Comparison of ENCODE assay signal across 1 cellular context in the genomic region with DNA sequence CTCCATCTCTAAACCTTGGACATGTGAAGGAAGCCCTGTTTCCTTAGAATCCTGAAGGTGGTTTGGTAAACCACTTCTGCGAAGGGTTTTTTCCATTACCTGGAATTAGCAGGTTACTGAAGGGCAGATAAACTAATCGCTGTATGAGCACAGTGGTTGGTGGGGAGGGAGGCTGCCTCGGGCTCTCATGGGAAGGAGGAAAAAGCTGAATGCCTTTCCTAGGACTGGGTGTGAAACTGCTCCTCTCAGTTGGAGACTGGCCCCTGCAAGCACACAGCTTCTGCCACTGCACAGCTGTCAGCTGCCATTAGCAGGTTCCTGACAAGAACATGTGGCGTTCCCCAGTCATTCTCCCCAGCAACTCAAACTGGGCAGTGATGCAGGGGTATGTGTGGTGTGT.
TF ChIP-seq lines count a peak whose summit lies in the region.

No MANE protein-coding gene starts in this region.

TF ChIP-seq in GM23338, 12 proteins besides CTCF, POLR2A, EP300 and RAD21 (continued from another document):
- TF ChIP-seq, protein P1, sequence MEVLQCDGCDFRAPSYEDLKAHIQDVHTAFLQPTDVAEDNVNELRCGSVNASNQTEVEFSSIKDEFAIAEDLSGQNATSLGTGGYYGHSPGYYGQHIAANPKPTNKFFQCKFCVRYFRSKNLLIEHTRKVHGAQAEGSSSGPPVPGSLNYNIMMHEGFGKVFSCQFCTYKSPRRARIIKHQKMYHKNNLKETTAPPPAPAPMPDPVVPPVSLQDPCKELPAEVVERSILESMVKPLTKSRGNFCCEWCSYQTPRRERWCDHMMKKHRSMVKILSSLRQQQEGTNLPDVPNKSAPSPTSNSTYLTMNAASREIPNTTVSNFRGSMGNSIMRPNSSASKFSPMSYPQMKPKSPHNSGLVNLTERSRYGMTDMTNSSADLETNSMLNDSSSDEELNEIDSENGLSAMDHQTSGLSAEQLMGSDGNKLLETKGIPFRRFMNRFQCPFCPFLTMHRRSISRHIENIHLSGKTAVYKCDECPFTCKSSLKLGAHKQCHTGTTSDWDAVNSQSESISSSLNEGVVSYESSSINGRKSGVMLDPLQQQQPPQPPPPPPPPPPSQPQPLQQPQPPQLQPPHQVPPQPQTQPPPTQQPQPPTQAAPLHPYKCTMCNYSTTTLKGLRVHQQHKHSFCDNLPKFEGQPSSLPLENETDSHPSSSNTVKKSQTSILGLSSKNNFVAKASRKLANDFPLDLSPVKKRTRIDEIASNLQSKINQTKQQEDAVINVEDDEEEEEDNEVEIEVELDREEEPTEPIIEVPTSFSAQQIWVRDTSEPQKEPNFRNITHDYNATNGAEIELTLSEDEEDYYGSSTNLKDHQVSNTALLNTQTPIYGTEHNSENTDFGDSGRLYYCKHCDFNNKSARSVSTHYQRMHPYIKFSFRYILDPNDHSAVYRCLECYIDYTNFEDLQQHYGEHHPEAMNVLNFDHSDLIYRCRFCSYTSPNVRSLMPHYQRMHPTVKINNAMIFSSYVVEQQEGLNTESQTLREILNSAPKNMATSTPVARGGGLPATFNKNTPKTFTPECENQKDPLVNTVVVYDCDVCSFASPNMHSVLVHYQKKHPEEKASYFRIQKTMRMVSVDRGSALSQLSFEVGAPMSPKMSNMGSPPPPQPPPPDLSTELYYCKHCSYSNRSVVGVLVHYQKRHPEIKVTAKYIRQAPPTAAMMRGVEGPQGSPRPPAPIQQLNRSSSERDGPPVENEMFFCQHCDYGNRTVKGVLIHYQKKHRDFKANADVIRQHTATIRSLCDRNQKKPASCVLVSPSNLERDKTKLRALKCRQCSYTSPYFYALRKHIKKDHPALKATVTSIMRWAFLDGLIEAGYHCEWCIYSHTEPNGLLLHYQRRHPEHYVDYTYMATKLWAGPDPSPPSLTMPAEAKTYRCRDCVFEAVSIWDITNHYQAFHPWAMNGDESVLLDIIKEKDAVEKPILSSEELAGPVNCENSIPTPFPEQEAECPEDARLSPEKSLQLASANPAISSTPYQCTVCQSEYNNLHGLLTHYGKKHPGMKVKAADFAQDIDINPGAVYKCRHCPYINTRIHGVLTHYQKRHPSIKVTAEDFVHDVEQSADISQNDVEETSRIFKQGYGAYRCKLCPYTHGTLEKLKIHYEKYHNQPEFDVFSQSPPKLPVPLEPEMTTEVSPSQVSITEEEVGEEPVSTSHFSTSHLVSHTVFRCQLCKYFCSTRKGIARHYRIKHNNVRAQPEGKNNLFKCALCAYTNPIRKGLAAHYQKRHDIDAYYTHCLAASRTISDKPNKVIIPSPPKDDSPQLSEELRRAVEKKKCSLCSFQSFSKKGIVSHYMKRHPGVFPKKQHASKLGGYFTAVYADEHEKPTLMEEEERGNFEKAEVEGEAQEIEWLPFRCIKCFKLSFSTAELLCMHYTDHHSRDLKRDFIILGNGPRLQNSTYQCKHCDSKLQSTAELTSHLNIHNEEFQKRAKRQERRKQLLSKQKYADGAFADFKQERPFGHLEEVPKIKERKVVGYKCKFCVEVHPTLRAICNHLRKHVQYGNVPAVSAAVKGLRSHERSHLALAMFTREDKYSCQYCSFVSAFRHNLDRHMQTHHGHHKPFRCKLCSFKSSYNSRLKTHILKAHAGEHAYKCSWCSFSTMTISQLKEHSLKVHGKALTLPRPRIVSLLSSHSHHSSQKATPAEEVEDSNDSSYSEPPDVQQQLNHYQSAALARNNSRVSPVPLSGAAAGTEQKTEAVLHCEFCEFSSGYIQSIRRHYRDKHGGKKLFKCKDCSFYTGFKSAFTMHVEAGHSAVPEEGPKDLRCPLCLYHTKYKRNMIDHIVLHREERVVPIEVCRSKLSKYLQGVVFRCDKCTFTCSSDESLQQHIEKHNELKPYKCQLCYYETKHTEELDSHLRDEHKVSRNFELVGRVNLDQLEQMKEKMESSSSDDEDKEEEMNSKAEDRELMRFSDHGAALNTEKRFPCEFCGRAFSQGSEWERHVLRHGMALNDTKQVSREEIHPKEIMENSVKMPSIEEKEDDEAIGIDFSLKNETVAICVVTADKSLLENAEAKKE (CRISPR knock-in tag; IDR thresholded peaks at IDR 0.05): no peak
- TF ChIP-seq, protein P2, sequence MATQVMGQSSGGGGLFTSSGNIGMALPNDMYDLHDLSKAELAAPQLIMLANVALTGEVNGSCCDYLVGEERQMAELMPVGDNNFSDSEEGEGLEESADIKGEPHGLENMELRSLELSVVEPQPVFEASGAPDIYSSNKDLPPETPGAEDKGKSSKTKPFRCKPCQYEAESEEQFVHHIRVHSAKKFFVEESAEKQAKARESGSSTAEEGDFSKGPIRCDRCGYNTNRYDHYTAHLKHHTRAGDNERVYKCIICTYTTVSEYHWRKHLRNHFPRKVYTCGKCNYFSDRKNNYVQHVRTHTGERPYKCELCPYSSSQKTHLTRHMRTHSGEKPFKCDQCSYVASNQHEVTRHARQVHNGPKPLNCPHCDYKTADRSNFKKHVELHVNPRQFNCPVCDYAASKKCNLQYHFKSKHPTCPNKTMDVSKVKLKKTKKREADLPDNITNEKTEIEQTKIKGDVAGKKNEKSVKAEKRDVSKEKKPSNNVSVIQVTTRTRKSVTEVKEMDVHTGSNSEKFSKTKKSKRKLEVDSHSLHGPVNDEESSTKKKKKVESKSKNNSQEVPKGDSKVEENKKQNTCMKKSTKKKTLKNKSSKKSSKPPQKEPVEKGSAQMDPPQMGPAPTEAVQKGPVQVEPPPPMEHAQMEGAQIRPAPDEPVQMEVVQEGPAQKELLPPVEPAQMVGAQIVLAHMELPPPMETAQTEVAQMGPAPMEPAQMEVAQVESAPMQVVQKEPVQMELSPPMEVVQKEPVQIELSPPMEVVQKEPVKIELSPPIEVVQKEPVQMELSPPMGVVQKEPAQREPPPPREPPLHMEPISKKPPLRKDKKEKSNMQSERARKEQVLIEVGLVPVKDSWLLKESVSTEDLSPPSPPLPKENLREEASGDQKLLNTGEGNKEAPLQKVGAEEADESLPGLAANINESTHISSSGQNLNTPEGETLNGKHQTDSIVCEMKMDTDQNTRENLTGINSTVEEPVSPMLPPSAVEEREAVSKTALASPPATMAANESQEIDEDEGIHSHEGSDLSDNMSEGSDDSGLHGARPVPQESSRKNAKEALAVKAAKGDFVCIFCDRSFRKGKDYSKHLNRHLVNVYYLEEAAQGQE (IDR thresholded peaks at IDR 0.05; ENCODE audit: unreplicated experiment): no peak
